32 cellular contexts compared by ENCODE assay signal in genomic region chr14:95014036-95014435, GRCh38.
"Had no signal": no experiment of that assay in that cellular context is flagged by ENCODE, and none has a peak within 500 bp of the region (broad histone marks: within the 10 kb centered on the region; RNA-seq: fewer than 3 reads in every experiment).

No MANE protein-coding gene starts in this region.

- DNase-seq: activated effector memory CD4-positive, alpha-beta T cell treated with anti-CD3 and anti-CD28 coated beads, Interleukin-2, amount 50 U/mL, for 16 hours; activated effector memory CD4-positive, alpha-beta T cell treated with Interleukin-2 at 50 U/mL for 16 hours; activated gamma-delta T cell; activated gamma-delta T cell treated with Interleukin-2 at 50 U/mL for 16 hours; activated naive CD4-positive, alpha-beta T cell; activated naive CD4-positive, alpha-beta T cell treated with anti-CD3 and anti-CD28 coated beads for 36 hours; activated naive CD4-positive, alpha-beta T cell treated with anti-CD3 and anti-CD28 coated beads, Interleukin-2, amount 10 ng/mL, durations not matched to agents 7 days and 5 days; activated naive CD4-positive, alpha-beta T cell treated with anti-CD3 and anti-CD28 coated beads, Interleukin-2, amount 50 U/mL, for 16 hours; activated naive CD4-positive, alpha-beta T cell treated with Interleukin-2 at 50 U/mL for 16 hours; activated naive CD8-positive, alpha-beta T cell treated with anti-CD3 and anti-CD28 coated beads for 36 hours; activated naive CD8-positive, alpha-beta T cell treated with anti-CD3 and anti-CD28 coated beads, Interleukin-2, amount 10 ng/mL, durations not matched to agents 7 days and 5 days; activated naive CD8-positive, alpha-beta T cell treated with anti-CD3 and anti-CD28 coated beads, Interleukin-2, amount 50 U/mL, for 24 hours; activated T-cell treated with anti-CD3 and anti-CD28 coated beads, Interleukin-2, amount 50 U/mL, for 1 hour; activated T-cell treated with anti-CD3 and anti-CD28 coated beads, Interleukin-2, amount 50 U/mL, for 24 hours; activated T-cell treated with anti-CD3 and anti-CD28 coated beads, Interleukin-2, amount 50 U/mL, for 4 hours; activated T-cell treated with anti-CD3 and anti-CD28 coated beads, Interleukin-2, amount 50 U/mL, for 48 hours; activated T-cell treated with anti-CD3 and anti-CD28 coated beads, Interleukin-2, amount 50 U/mL, for 72 hours; adrenal gland; amniotic stem cell; amygdala; anterior cingulate cortex; aorta; body of pancreas; brain microvascular endothelial cell; caudate nucleus; central memory CD4-positive, alpha-beta T cell; cerebellar nuclear complex had no signal

- H3K27ac ChIP-seq: adrenal gland, ascending aorta, body of pancreas, brain microvascular endothelial cell, breast epithelium, cardiac muscle cell had no signal

- H3K4me3 ChIP-seq: adrenal gland, ascending aorta, body of pancreas, breast epithelium, cardiac muscle cell had no signal

- ATAC-seq: activated naive CD4-positive, alpha-beta T cell treated with anti-CD3 and anti-CD28 coated beads, Interleukin-2, amount 50 U/mL, for 72 hours; activated naive CD8-positive, alpha-beta T cell treated with anti-CD3 and anti-CD28 coated beads, Interleukin-2, amount 50 U/mL, for 24 hours; activated T-cell treated with anti-CD3 and anti-CD28 coated beads, Interleukin-2, amount 50 U/mL, for 4 hours; activated T-cell treated with anti-CD3 and anti-CD28 coated beads, Interleukin-2, amount 50 U/mL, for 72 hours; activated T-helper 17 cell treated with anti-CD3 and anti-CD28 coated beads, Interleukin-2, amount 50 U/mL, for 72 hours; body of pancreas had no signal

- H3K27me3 ChIP-seq: adrenal gland, ascending aorta, body of pancreas, brain microvascular endothelial cell, breast epithelium, cardiac muscle cell had no signal

- H3K4me1 ChIP-seq: adrenal gland, body of pancreas, breast epithelium had no signal

- H3K9me3 ChIP-seq: adrenal gland, body of pancreas, breast epithelium had no signal

- H3K36me3 ChIP-seq: adrenal gland, ascending aorta, brain microvascular endothelial cell, breast epithelium, cardiac muscle cell had no signal
